19 cellular contexts compared by ENCODE assay signal in the genomic region with DNA sequence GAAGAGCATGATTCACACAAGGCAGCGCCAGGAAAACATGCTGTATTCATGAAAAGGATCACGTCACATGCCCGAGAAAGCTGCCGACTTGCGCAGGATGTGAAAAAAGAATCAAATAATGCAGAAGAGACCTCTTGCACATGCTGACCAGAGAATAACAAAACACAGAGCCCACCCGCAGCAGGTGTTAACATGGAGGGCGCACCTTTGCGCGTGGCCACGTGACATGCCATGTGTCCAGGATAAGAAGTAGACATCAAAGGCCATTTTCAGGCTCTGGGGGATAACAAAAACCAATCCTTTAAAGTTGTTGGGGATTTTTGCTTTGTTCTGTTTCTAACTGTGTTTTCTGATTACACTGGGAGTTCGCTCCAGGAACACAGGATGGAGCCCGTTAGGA.
DNase-seq lines count a peak whose midpoint lies in the region; ATAC-seq, FAIRE-seq and TF ChIP-seq lines count a peak whose summit lies in the region.
"Had no signal": no experiment of that assay in that cellular context is flagged by ENCODE, and none has a peak within 500 bp of the region (broad histone marks: within the 10 kb centered on the region; RNA-seq: fewer than 3 reads in every experiment).

No MANE protein-coding gene starts in this region.

- TF ChIP-seq CTCF in kidney (IDR thresholded peaks at IDR 0.05; ENCODE audit: borderline replicate concordance, extremely low read depth, insufficient read depth) = no peak

- H3K9me3 ChIP-seq in kidney (ENCODE audit: control insufficient read depth in 1 of 2, low read length in 2 of 2) = peaks cover 0 to 8% of the 10 kb centered on the region in 2 donors
- H3K9me3 ChIP-seq: A549 had no signal

- H3K27ac ChIP-seq in kidney (ENCODE audit: low read depth in 2 of 2, low read length in 2 of 2) = no peak overlapping the region
- H3K27ac ChIP-seq: 22Rv1, A549, C4-2B had no signal

- intact Hi-C loops in kidney (cut with DNase I) = no loop called here

- no peak overlapping the region for H3K9ac ChIP-seq in kidney (ENCODE audit: low read length in 2 of 2)

- no peak for FAIRE-seq in kidney (lab: Jason Lieb, UNC)
- FAIRE-seq: A549 had no signal

- no peaks in the 10 kb centered on the region for H3K4me1 ChIP-seq in kidney (ENCODE audit: control insufficient read depth in 1 of 2, insufficient read depth in 1 of 2, low read depth in 1 of 2, low read length in 2 of 2)
- H3K4me1 ChIP-seq: A549 had no signal

- ATAC-seq in GM21717 (IDR thresholded peaks at IDR 0.05; ENCODE audit: unreplicated experiment) = no peak
- ATAC-seq: A549, HCT116 had no signal

- DNase-seq in NCI-H146 (lab: John Stamatoyannopoulos, UW) (peak; percentile 1), NCI-H146 treated with DMSO at 0.1 percent for 48 hours (lab: John Stamatoyannopoulos, UW; ENCODE audit: unreplicated experiment) (no peak), COR-L47 (lab: John Stamatoyannopoulos, UW) (peak; percentile 61), NCI-H748 treated with DMSO at 0.1 percent for 48 hours (lab: John Stamatoyannopoulos, UW) (peak; percentile 50), kidney (peak; percentile 36), kidney tubule cell (ENCODE audit: low spot score) (no peak)
- DNase-seq: AML-193; Calu3; CD4-positive, alpha-beta memory T cell; DMS79 treated with DMSO at 0.1 percent for 48 hours; GF-D8; GOT3; H7; HFFc6 had no signal

- H3K36me3 ChIP-seq in kidney (ENCODE audit: control insufficient read depth in 1 of 2, insufficient read depth in 2 of 2, low read length in 2 of 2) = no peaks in the 10 kb centered on the region

- H3K4me3 ChIP-seq in kidney (ENCODE audit: low read length in 2 of 2) = no peak overlapping the region
- H3K4me3 ChIP-seq: A549 had no signal

Comparison
In these comparisons a context has a peak if more than half of its experiments do, and no peak if none do; other contexts are left out.
1. DNase-seq: peak in NCI-H146 (single experiment), COR-L47 (single experiment), NCI-H748 treated with DMSO at 0.1 percent for 48 hours (single experiment) and kidney (single experiment); none in NCI-H146 treated with DMSO at 0.1 percent for 48 hours (single experiment) and kidney tubule cell (single experiment).